1 cellular context compared by ENCODE assay signal in the genomic region with DNA sequence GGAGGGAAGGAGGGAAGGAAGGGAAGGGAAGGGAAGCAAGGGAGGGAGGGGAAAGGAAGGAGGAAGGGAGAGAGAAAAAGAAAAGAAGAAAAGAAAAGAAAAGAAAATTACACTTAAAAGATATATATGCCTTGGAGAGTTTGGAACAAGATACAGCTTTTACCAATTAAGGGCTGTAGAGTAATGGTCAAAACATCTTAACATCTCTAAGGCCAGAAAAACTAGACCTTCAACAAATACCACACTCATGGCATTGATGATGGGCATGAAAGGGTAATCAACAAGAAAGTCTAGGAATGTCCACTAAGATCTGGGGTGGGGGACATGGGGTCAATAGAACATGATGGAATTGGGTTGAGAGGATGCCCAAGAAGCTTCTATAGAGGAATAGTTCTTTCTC.
TF ChIP-seq lines count a peak whose summit lies in the region.

No MANE protein-coding gene starts in this region.

TF ChIP-seq in IMR-90, 13 proteins besides CTCF, POLR2A, EP300 and RAD21 (continued from another document):
- no peak for TF ChIP-seq MAZ (IDR thresholded peaks at IDR 0.05; ENCODE audit: borderline replicate concordance, low read depth, low read length)
- TF ChIP-seq RFX5 (IDR thresholded peaks at IDR 0.05; ENCODE audit: low read depth, low read length), result no peak
- no peak for TF ChIP-seq BHLHE40 (IDR thresholded peaks at IDR 0.05; ENCODE audit: low read depth, low read length)
- TF ChIP-seq MXI1 (IDR thresholded peaks at IDR 0.05; ENCODE audit: borderline replicate concordance, low read depth, low read length), result no peak
